In the genomic region with DNA sequence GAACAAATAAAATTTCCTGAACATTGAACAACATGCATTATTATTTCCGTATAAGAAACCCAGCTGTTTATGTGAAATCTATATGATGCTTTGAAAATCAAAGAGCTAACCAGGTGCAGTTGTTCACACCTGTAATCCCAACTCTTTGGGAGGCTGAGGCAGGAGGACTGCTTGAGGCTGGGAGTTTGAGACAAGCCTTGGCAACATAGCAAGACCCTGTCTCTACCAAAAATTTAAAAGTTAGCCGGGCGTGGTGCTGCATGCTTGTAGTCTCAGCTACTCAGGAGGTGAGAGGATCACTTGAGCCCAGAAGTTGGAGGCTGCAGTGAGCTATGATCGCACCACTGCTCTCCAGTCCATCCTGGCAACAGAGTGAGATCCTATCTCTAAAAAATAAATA, we compare ENCODE assay signal across 2 cellular contexts.
TF ChIP-seq lines count a peak whose summit lies in the region.

No MANE protein-coding gene starts in this region.

TF ChIP-seq in HepG2, 621 proteins besides CTCF, POLR2A, EP300 and RAD21:
- TF ChIP-seq, protein P1, sequence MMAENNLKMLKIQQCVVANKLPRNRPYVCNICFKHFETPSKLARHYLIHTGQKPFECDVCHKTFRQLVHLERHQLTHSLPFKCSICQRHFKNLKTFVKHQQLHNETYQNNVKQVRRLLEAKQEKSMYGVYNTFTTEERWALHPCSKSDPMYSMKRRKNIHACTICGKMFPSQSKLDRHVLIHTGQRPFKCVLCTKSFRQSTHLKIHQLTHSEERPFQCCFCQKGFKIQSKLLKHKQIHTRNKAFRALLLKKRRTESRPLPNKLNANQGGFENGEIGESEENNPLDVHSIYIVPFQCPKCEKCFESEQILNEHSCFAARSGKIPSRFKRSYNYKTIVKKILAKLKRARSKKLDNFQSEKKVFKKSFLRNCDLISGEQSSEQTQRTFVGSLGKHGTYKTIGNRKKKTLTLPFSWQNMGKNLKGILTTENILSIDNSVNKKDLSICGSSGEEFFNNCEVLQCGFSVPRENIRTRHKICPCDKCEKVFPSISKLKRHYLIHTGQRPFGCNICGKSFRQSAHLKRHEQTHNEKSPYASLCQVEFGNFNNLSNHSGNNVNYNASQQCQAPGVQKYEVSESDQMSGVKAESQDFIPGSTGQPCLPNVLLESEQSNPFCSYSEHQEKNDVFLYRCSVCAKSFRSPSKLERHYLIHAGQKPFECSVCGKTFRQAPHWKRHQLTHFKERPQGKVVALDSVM (CRISPR knock-in tag; IDR thresholded peaks at IDR 0.05): 0 out of 2 replicates have a peak, but pooled peaks have one; percentile 24
- TF ChIP-seq RAD51 (IDR thresholded peaks at IDR 0.05; ENCODE audit: borderline replicate concordance) (no peak), HMGA1 (CRISPR knock-in tag; conservative IDR thresholded peaks at IDR 0.05) (no peak), FOXA1 (IDR thresholded peaks at IDR 0.05) (no peak), FOXA1 (CRISPR knock-in tag; IDR thresholded peaks at IDR 0.05) (no peak)

TF ChIP-seq in endothelial cell of umbilical vein, 7 proteins besides CTCF, POLR2A, EP300 and RAD21:
- TF ChIP-seq POLR2AphosphoS5 (IDR thresholded peaks at IDR 0.05; ENCODE audit: insufficient read depth, low read depth, low read length): no peak
- no peak for TF ChIP-seq FOS (IDR thresholded peaks at IDR 0.05; ENCODE audit: borderline replicate concordance, insufficient read depth, low read length)
- TF ChIP-seq EZH2 (IDR thresholded peaks at IDR 0.05; ENCODE audit: borderline replicate concordance, low read depth, low read length, severe bottlenecking): no peak
- no peak for TF ChIP-seq GATA2 (IDR thresholded peaks at IDR 0.05; ENCODE audit: insufficient read depth, insufficient read length, low read depth, low read length)
- TF ChIP-seq MYC (IDR thresholded peaks at IDR 0.05; ENCODE audit: low read depth, low read length): no peak
- TF ChIP-seq, protein P2, sequence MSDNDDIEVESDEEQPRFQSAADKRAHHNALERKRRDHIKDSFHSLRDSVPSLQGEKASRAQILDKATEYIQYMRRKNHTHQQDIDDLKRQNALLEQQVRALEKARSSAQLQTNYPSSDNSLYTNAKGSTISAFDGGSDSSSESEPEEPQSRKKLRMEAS (IDR thresholded peaks at IDR 0.05; ENCODE audit: insufficient read depth, insufficient read length): no peak
- no peak for TF ChIP-seq JUN (IDR thresholded peaks at IDR 0.05; ENCODE audit: borderline replicate concordance, insufficient read depth, insufficient read length, low read depth)
